7 cellular contexts compared by ENCODE assay signal in genomic region chr1:198056255-198056654, GRCh38.
DNase-seq lines count a peak whose midpoint lies in the region; FAIRE-seq and TF ChIP-seq lines count a peak whose summit lies in the region.

No MANE protein-coding gene starts in this region.

- H3K36me3 ChIP-seq in SJCRH30 (no peaks in the 10 kb centered on the region), liver (ENCODE audit: control insufficient read depth in 4 of 4, insufficient read depth in 3 of 4, low read depth in 1 of 4, low read length in 3 of 4) (no peaks in the 10 kb centered on the region), thyroid gland (no peaks in the 10 kb centered on the region)

- TF ChIP-seq POLR2A in GM12891 (IDR thresholded peaks at IDR 0.05; ENCODE audit: low read depth, low read length) (no peak), thyroid gland (IDR thresholded peaks at IDR 0.05) (no peak)

- CTCF ChIA-PET in RWPE1 (lab: Yijun Ruan, JAX): no interaction called here

- DNase-seq in GM12891 (ENCODE audit: insufficient read length, low spot score): no peak
- peak; percentile 16 for DNase-seq in H4 (ENCODE audit: low spot score)
- DNase-seq in SJCRH30: peak; percentile 3 to 6
- DNase-seq in RWPE1 (ENCODE audit: low spot score): no peak
- DNase-seq in thyroid gland: no peak
- DNase-seq in middle frontal gyrus (ENCODE audit: extremely low spot score, low spot score): no peak

- no peaks in the 10 kb centered on the region for H3K9me3 ChIP-seq in SJCRH30 (replicated peaks)
- no peaks in the 10 kb centered on the region for H3K9me3 ChIP-seq in liver (ENCODE audit: control insufficient read depth in 4 of 4, low read length in 3 of 4)
- H3K9me3 ChIP-seq in thyroid gland: no peaks in the 10 kb centered on the region

- H3K27ac ChIP-seq in SJCRH30 (no peak overlapping the region), liver (ENCODE audit: low read depth in 1 of 2, low read length in 2 of 2) (no peak overlapping the region), RWPE1 (no peak overlapping the region), thyroid gland (no peak overlapping the region)

- H3K4me3 ChIP-seq in SJCRH30 (no peak overlapping the region), liver (ENCODE audit: low read depth in 1 of 3, low read length in 3 of 3) (no peak overlapping the region), thyroid gland (replicated peaks in 1 of 3) (no peak overlapping the region)

- intact Hi-C loops in thyroid gland (cut with DNase I): no loop called here

- H3K4me1 ChIP-seq in SJCRH30 (no peaks in the 10 kb centered on the region), liver (ENCODE audit: control insufficient read depth in 4 of 4, insufficient read depth in 4 of 4, low read length in 3 of 4) (no peaks in the 10 kb centered on the region), thyroid gland (no peaks in the 10 kb centered on the region)

- TF ChIP-seq CTCF in liver (IDR thresholded peaks at IDR 0.05; ENCODE audit: low read depth, low read length, missing input control): peak; percentile 34
- TF ChIP-seq CTCF in RWPE1 (conservative IDR thresholded peaks at IDR 0.05; ENCODE audit: low read depth): no peak
- TF ChIP-seq CTCF in thyroid gland (IDR thresholded peaks at IDR 0.05): no peak

- H3K9ac ChIP-seq in liver (ENCODE audit: low read depth in 1 of 2, low read length in 2 of 2): no peak overlapping the region

- TF ChIP-seq RAD21 in liver (IDR thresholded peaks at IDR 0.05): peak; percentile 62 to 80

- POLR2A ChIA-PET in RWPE1 (lab: Yijun Ruan, JAX; ENCODE audit: low non-redundant PET): no interaction called here

- H3K27me3 ChIP-seq in SJCRH30 (no peaks in the 10 kb centered on the region), liver (ENCODE audit: control insufficient read depth in 4 of 4, insufficient read depth in 4 of 4, low read length in 3 of 4) (no peaks in the 10 kb centered on the region), thyroid gland (no peaks in the 10 kb centered on the region)

- WGBS in liver: 57% methylated on average over 2 of the region's 2 CpGs
- 50 to 62% methylated on average over 2 of the region's 2 CpGs for WGBS in thyroid gland, 2 donors

- FAIRE-seq in GM12891 (lab: Jason Lieb, UNC): peak; percentile 31

TF ChIP-seq in GM12891, 5 proteins besides CTCF, POLR2A, EP300 and RAD21:
- no peak for TF ChIP-seq POU2F2 (IDR thresholded peaks at IDR 0.05; ENCODE audit: low read depth, low read length)
- no peak for TF ChIP-seq PAX5 (IDR thresholded peaks at IDR 0.05; ENCODE audit: insufficient read depth, low read length, severe bottlenecking)
- no peak for TF ChIP-seq SPI1 (IDR thresholded peaks at IDR 0.05; ENCODE audit: low read depth, low read length)
- no peak for TF ChIP-seq TAF1 (IDR thresholded peaks at IDR 0.05; ENCODE audit: low read depth, low read length)
- no peak for TF ChIP-seq POLR2AphosphoS5 (IDR thresholded peaks at IDR 0.05; ENCODE audit: low read depth, low read length)

TF ChIP-seq in liver, 16 proteins besides CTCF, POLR2A, EP300 and RAD21:
- TF ChIP-seq JUND (IDR thresholded peaks at IDR 0.05) (no peak), SP1 (IDR thresholded peaks at IDR 0.05) (no peak), HNF4A (conservative IDR thresholded peaks at IDR 0.05) (no peak), NR2F2 (IDR thresholded peaks at IDR 0.05) (no peak)

Comparison
In these comparisons a context has a peak if more than half of its experiments do, and no peak if none do; other contexts are left out.
1. DNase-seq: peak in H4 (single experiment) and SJCRH30 (2 of 2); none in GM12891 (single experiment), RWPE1 (single experiment), thyroid gland (0 of 2) and middle frontal gyrus (single experiment).